In the genomic region with DNA sequence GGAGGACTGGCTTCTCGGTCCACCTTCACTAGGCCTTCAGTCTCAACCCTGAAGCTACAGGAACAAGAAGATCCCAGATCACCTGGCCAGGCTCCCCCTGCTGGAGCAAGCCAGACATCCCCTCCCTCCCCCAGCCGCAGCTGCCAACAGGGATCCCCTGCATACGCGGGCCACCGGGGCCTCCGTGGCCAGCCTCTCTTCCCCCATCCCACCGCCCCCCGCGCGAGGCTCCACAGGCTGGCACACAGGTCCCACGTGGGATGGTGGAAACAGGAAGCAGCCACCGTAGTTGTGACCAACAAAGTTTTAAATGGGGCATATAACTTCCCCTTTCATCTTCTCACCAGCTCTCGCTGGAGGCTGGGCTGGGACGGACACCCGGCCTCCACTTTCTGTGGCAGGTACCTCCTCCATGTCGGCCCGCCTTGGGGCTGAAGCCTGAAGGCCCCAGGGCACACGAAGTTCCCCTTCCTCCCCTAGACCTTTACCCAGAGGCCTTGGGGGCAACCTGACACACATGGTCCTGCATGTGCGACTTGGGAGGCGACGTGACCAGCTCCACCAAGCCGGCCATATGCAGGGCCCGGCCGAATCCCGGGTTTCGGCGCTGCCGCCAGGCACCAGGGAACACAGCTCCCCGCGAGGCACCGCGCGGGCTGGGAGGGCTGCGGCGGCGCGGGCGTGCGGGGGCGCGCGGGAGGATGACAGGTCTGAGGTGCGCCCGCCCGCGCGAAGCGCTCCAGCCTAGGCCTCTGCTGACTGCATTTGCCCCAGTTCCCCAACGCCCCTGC, we compare ENCODE assay signal across 8 cellular contexts. TPM values are rescaled to one million over a fixed set of nuclear protein-coding genes. Genes with fewer than 3 reads are reported as not detected.
DNase-seq lines count a peak whose midpoint lies in the region; ATAC-seq and TF ChIP-seq lines count a peak whose summit lies in the region.

No MANE protein-coding gene starts in this region.

- ATAC-seq in activated naive CD8-positive, alpha-beta T cell treated with anti-CD3 and anti-CD28 coated beads, Interleukin-2, amount 10 ng/mL, durations not matched to agents 7 days and 5 days (ENCODE audit: low read depth), result peak; percentile 7
- ATAC-seq in psoas muscle (peak; percentile 15 to 28 (median 24)), HG03196 (IDR thresholded peaks at IDR 0.05; ENCODE audit: unreplicated experiment) (no peak), GM21576 (IDR thresholded peaks at IDR 0.05; ENCODE audit: unreplicated experiment) (no peak)

- POLR2A ChIA-PET in activated naive CD8-positive, alpha-beta T cell treated with anti-CD3 and anti-CD28 coated beads, Interleukin-2, amount 10 ng/mL, durations not matched to agents 7 days and 5 days (lab: Charles Lee), result interaction anchor here (0.8 to 12.6 kb wide), 12 partner anchors 9 to 189 kb away, joined by 3 to 286 read pairs (median 14); a partner anchor contains a TSS

- H3K27me3 ChIP-seq in GM06990 (replicated peaks; ENCODE audit: control insufficient read depth, insufficient read depth, low read length) (no peaks in the 10 kb centered on the region), SU-DHL-6 (ENCODE audit: low read length) (no peaks in the 10 kb centered on the region), left ventricle myocardium inferior (ENCODE audit: low read depth) (no peaks in the 10 kb centered on the region), psoas muscle (ENCODE audit: insufficient read depth in 3 of 3, low read length in 2 of 3) (no peaks in the 10 kb centered on the region)

- H2AFZ ChIP-seq in SU-DHL-6 (ENCODE audit: low read depth, low read length, severe bottlenecking), result no peak overlapping the region

- H3K36me3 Mint-ChIP-seq in activated naive CD8-positive, alpha-beta T cell treated with anti-CD3 and anti-CD28 coated beads, Interleukin-2, amount 10 ng/mL, durations not matched to agents 7 days and 5 days, result peaks cover 9% of the 10 kb centered on the region

- peaks cover 73% of the 10 kb centered on the region for H3F3A ChIP-seq in SU-DHL-6 (ENCODE audit: insufficient read depth)

- 5 to 13% (median 6%) methylated on average over 36 to 49 of the region's 49 CpGs for WGBS in psoas muscle, 3 donors

- peak overlapping the region; percentile 93 for H3K27ac Mint-ChIP-seq in activated naive CD8-positive, alpha-beta T cell treated with anti-CD3 and anti-CD28 coated beads, Interleukin-2, amount 10 ng/mL, durations not matched to agents 7 days and 5 days

- no peaks in the 10 kb centered on the region for H3K9me3 ChIP-seq in SU-DHL-6 (ENCODE audit: insufficient read depth, low read length)
- H3K9me3 ChIP-seq in left ventricle myocardium inferior (replicated peaks), result no peaks in the 10 kb centered on the region
- H3K9me3 ChIP-seq in psoas muscle, result no peaks in the 10 kb centered on the region

- 0 out of 2 replicates have a peak, but pooled peaks cover 2% of the 10 kb centered on the region for H3K36me3 ChIP-seq in GM06990 (ENCODE audit: control insufficient read depth, insufficient read depth, low read length)
- no peaks in the 10 kb centered on the region for H3K36me3 ChIP-seq in SU-DHL-6 (ENCODE audit: low read length)
- no peaks in the 10 kb centered on the region for H3K36me3 ChIP-seq in left ventricle myocardium inferior
- H3K36me3 ChIP-seq in psoas muscle (ENCODE audit: insufficient read depth in 1 of 2, low read depth in 1 of 2), result no peaks in the 10 kb centered on the region

- intact Hi-C loops in left ventricle myocardium inferior (cut with micrococcal nuclease), result no loop called here
- intact Hi-C loops in psoas muscle (cut with DNase I), result loop anchor here in 1 of 2 donors (2.0 kb wide), 2 partner anchors 28 to 34 kb away; no protein-coding TSS in a partner anchor

- H3K4me3 ChIP-seq in GM06990 (replicated peaks; ENCODE audit: low read depth, low read length), result peak overlapping the region; percentile 89
- H3K4me3 ChIP-seq in SU-DHL-6 (ENCODE audit: insufficient read depth, low read length, poor library complexity, severe bottlenecking), result peak overlapping the region; percentile 82
- H3K4me3 ChIP-seq in left ventricle myocardium inferior, result peak overlapping the region; percentile 88
- peak overlapping the region; percentile 78 for H3K4me3 ChIP-seq in psoas muscle

- H3K4me1 ChIP-seq in left ventricle myocardium inferior (peaks cover 93% of the 10 kb centered on the region), psoas muscle (peaks cover 86% of the 10 kb centered on the region)

- H4K20me1 ChIP-seq in SU-DHL-6 (ENCODE audit: low read depth, low read length), result no peaks in the 10 kb centered on the region; the same call in 1 of the 2 replicates

- H3K9me2 ChIP-seq in SU-DHL-6 (replicated peaks; ENCODE audit: insufficient read depth, low read length), result no peaks in the 10 kb centered on the region

- no peaks in the 10 kb centered on the region for H3K9me3 Mint-ChIP-seq in activated naive CD8-positive, alpha-beta T cell treated with anti-CD3 and anti-CD28 coated beads, Interleukin-2, amount 10 ng/mL, durations not matched to agents 7 days and 5 days

- TF ChIP-seq CTCF in GM06990 (IDR thresholded peaks at IDR 0.05; ENCODE audit: insufficient read depth, low read length, poor library complexity, severe bottlenecking) (peak; percentile 83), SU-DHL-6 (IDR thresholded peaks at IDR 0.05; ENCODE audit: insufficient read depth, low read length, poor library complexity, severe bottlenecking) (peak; percentile 71), left ventricle myocardium inferior (IDR thresholded peaks at IDR 0.05; ENCODE audit: borderline replicate concordance) (peak; percentile 66), psoas muscle (IDR thresholded peaks at IDR 0.05) (peak; percentile 56)

- H3K9ac ChIP-seq in SU-DHL-6 (ENCODE audit: low read length), result peak overlapping the region; percentile 96

- DNase-seq in GM06990 (ENCODE audit: extremely low read depth, insufficient read length), result peak; percentile 81
- DNase-seq in MV-4-11 (lab: John Stamatoyannopoulos, UW), result peak; percentile 94
- peak; percentile 76 for DNase-seq in activated naive CD8-positive, alpha-beta T cell treated with anti-CD3 and anti-CD28 coated beads, Interleukin-2, amount 10 ng/mL, durations not matched to agents 7 days and 5 days
- DNase-seq in left ventricle myocardium inferior, result peak; percentile 67
- peak; percentile 73 to 83 for DNase-seq in psoas muscle

- peak overlapping the region; percentile 81 for H3K4me2 ChIP-seq in SU-DHL-6 (ENCODE audit: low read depth, low read length, poor library complexity, severe bottlenecking)

- H3K27me3 Mint-ChIP-seq in activated naive CD8-positive, alpha-beta T cell treated with anti-CD3 and anti-CD28 coated beads, Interleukin-2, amount 10 ng/mL, durations not matched to agents 7 days and 5 days, result no peaks in the 10 kb centered on the region

- H3K27ac ChIP-seq in SU-DHL-6 (ENCODE audit: low read depth, low read length) (peak overlapping the region; percentile 97), left ventricle myocardium inferior (replicated peaks) (peak overlapping the region; percentile 100), psoas muscle (peak overlapping the region; percentile 96)

- peaks cover 65% of the 10 kb centered on the region for H3K79me2 ChIP-seq in SU-DHL-6 (ENCODE audit: insufficient read depth, low read length)

- peak overlapping the region; percentile 86 for H3K4me3 Mint-ChIP-seq in activated naive CD8-positive, alpha-beta T cell treated with anti-CD3 and anti-CD28 coated beads, Interleukin-2, amount 10 ng/mL, durations not matched to agents 7 days and 5 days

- H3K4me1 Mint-ChIP-seq in activated naive CD8-positive, alpha-beta T cell treated with anti-CD3 and anti-CD28 coated beads, Interleukin-2, amount 10 ng/mL, durations not matched to agents 7 days and 5 days, result peaks cover 77% of the 10 kb centered on the region

RNA-seq across cellular contexts. Expression of a gene that starts 44.4 kb away (rescaled TPM):
- 10 to 100 TPM; 32.1 to 34.9 TPM for total RNA-seq in activated naive CD8-positive, alpha-beta T cell treated with anti-CD3 and anti-CD28 coated beads, Interleukin-2, amount 10 ng/mL, durations not matched to agents 7 days and 5 days
- total RNA-seq in left ventricle myocardium inferior (19.2 TPM), psoas muscle (10 to 100 TPM in 3 of 4 donors, 1 to 10 TPM in 1; 9.3 to 27.0 (median 17.0) TPM)
- 10 to 100 TPM; 11.0 to 28.8 (median 19.6) TPM for polyA plus RNA-seq in psoas muscle

Comparison
In these comparisons a context has a peak if more than half of its experiments do, and no peak if none do; other contexts are left out.
1. ATAC-seq: peak in activated naive CD8-positive, alpha-beta T cell treated with anti-CD3 and anti-CD28 coated beads, Interleukin-2, amount 10 ng/mL, durations not matched to agents 7 days and 5 days (single experiment) and psoas muscle (4 of 4); none in HG03196 (single experiment) and GM21576 (single experiment).
2. Peak in every context shown above with its lines, with median percentiles within 50 percentile points of each other: DNase-seq, H3K4me3 ChIP-seq, CTCF ChIP-seq and H3K27ac ChIP-seq.